Comparison of ENCODE assay signal across 10 cellular contexts in the genomic region with DNA sequence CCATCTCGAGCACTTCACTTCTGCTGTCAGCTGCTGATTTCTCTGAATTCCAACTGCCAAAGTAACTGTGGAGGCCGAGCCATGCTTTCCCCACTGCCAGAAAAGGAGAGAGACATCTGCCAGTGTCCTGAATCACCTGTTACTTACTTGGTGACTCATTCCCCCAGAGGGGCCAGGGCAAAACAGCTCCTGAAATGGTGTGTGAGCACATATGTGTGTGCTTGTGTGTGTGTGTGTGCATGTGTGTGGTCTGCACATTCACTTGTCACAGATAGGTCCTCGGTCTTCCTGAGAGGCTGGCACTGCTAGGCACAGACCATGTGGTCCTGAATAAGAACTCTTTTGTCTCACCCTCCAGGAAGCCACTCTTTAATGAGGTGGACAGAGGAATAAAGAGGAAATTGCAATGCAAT.
DNase-seq lines count a peak whose midpoint lies in the region; ATAC-seq and TF ChIP-seq lines count a peak whose summit lies in the region.
"Had no signal": no experiment of that assay in that cellular context is flagged by ENCODE, and none has a peak within 500 bp of the region (broad histone marks: within the 10 kb centered on the region; RNA-seq: fewer than 3 reads in every experiment).

No MANE protein-coding gene starts in this region.

- DNase-seq in Ammon's horn (ENCODE audit: low spot score) (peak; percentile 48), NCI-H2171 treated with DMSO at 0.1 percent for 48 hours (lab: John Stamatoyannopoulos, UW) (peak; percentile 54), cardiac fibroblast (ENCODE audit: low read depth in 2 of 2) (peak; percentile 12 to 75), left colon (no peak)
- DNase-seq: CD8-positive, alpha-beta memory T cell; NCI-H1105 treated with DMSO at 0.1 percent for 48 hours had no signal

- intact Hi-C loops in left colon (cut with DNase I, micrococcal nuclease), result no loop called here

- H3K4me3 ChIP-seq in cardiac fibroblast (replicated peaks in 1 of 2; ENCODE audit: low read depth in 2 of 2, low read length in 2 of 2), result no peak overlapping the region

- ATAC-seq in left colon (peak; percentile 60), GM18520 (IDR thresholded peaks at IDR 0.05; ENCODE audit: unreplicated experiment) (no peak), GM21526 (IDR thresholded peaks at IDR 0.05; ENCODE audit: low FRiP score, unreplicated experiment) (no peak), GM18909 (IDR thresholded peaks at IDR 0.05; ENCODE audit: poor library complexity, unreplicated experiment) (no peak), GM21529 (IDR thresholded peaks at IDR 0.05; ENCODE audit: unreplicated experiment) (no peak)

- TF ChIP-seq CTCF in cardiac fibroblast (IDR thresholded peaks at IDR 0.05; ENCODE audit: low read depth, low read length), result no peak

Comparison
In these comparisons a context has a peak if more than half of its experiments do, and no peak if none do; other contexts are left out.
1. DNase-seq: peak in Ammon's horn (single experiment), NCI-H2171 treated with DMSO at 0.1 percent for 48 hours (single experiment) and cardiac fibroblast (2 of 2); none in left colon (0 of 2).